24 cellular contexts compared by ENCODE assay signal in the genomic region with DNA sequence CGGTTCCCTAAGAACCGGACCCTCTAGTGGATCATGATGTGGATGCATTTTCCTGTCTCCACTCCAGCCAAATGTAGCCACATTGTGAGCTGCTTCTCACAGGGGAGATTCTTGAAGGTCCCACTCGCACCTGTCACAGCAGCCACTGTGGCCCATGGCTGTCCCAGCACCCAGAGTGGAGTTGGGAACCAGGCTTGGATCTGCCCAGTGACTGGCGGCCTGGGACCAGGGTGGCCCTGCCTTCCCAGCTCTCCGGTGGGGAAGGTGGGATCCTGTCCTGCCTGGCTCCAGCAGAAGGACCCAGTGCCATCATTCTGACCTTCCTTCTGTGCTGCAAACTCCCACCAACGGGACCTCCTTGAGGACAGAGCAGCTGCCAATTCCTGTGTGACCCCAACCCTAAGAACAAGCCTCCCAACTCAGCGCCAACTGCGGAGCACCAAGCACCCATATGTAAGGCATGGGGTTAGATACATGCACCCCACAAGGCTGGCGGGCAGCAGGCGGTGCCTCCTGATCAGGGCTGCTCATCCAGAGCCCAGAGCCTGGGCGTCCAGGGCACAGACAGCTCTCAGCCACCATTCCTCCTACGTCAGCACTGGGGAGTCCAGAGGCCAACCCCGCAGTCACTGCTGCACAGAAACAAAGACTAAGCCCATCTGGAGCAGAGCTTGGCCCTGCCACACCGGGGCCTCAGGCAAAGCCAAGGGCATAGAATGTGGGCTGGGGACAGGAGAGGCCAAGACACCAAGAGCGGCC. TPM values are rescaled to one million over a fixed set of nuclear protein-coding genes. Genes with fewer than 3 reads are reported as not detected.
A peak's percentile ranks its signal among the peaks of the same experiment; 100 is the strongest.
DNase-seq lines count a peak whose midpoint lies in the region; ATAC-seq and TF ChIP-seq lines count a peak whose summit lies in the region.
"Had no signal": no experiment of that assay in that cellular context is flagged by ENCODE, and none has a peak within 500 bp of the region (broad histone marks: within the 10 kb centered on the region; RNA-seq: fewer than 3 reads in every experiment).

No MANE protein-coding gene starts in this region.

- no peak overlapping the region for H3K4me3 ChIP-seq in A673 (ENCODE audit: low read depth, low read length, poor library complexity, severe bottlenecking)
- no peak overlapping the region for H3K4me3 ChIP-seq in Peyer's patch
- H3K4me3 ChIP-seq in sigmoid colon: no peak overlapping the region

- peaks cover 24% of the 10 kb centered on the region for H3K4me1 Mint-ChIP-seq in nephron progenitor cell
- H3K4me1 Mint-ChIP-seq: CD4-positive, CD25-positive, alpha-beta regulatory T cell had no signal

- POLR2A ChIA-PET in A673 (lab: Charles Lee; ENCODE audit: low non-redundant PET): no interaction called here

- H3K36me3 Mint-ChIP-seq in nephron progenitor cell (ENCODE audit: low read depth): peaks cover 12% of the 10 kb centered on the region
- H3K36me3 Mint-ChIP-seq: CD4-positive, CD25-positive, alpha-beta regulatory T cell had no signal

- H3K27me3 ChIP-seq in A673 (replicated peaks; ENCODE audit: insufficient read depth, low read depth, low read length, poor library complexity) (no peaks in the 10 kb centered on the region), Peyer's patch (no peaks in the 10 kb centered on the region), sigmoid colon (no peaks in the 10 kb centered on the region)

- peaks cover 8% of the 10 kb centered on the region for H3K27me3 Mint-ChIP-seq in nephron progenitor cell (ENCODE audit: low read depth, poor library complexity)

- 91 to 94% methylated on average over 15 of the region's 15 CpGs for WGBS in sigmoid colon, 2 donors

- H3K4me3 Mint-ChIP-seq in nephron progenitor cell: no peak overlapping the region
- H3K4me3 Mint-ChIP-seq: CD4-positive, CD25-positive, alpha-beta regulatory T cell had no signal

- H3K4me1 ChIP-seq in A673 (ENCODE audit: insufficient read depth, low read length, poor library complexity, severe bottlenecking) (no peaks in the 10 kb centered on the region), Peyer's patch (no peaks in the 10 kb centered on the region), sigmoid colon (no peaks in the 10 kb centered on the region)

- H3K9me3 ChIP-seq in A673 (ENCODE audit: low read depth, low read length, poor library complexity, severe bottlenecking) (no peaks in the 10 kb centered on the region), Peyer's patch (no peaks in the 10 kb centered on the region), sigmoid colon (no peaks in the 10 kb centered on the region)

- TF ChIP-seq CTCF in A673 (conservative IDR thresholded peaks at IDR 0.05; ENCODE audit: low read depth, low read length): no peak
- TF ChIP-seq CTCF in Peyer's patch (IDR thresholded peaks at IDR 0.05): no peak
- TF ChIP-seq CTCF in nephron progenitor cell (IDR thresholded peaks at IDR 0.05): no peak
- TF ChIP-seq CTCF in sigmoid colon (IDR thresholded peaks at IDR 0.05): no peak

- H3K36me3 ChIP-seq in A673 (ENCODE audit: insufficient read depth, low read length, poor library complexity, severe bottlenecking): peaks cover 11% of the 10 kb centered on the region
- no peaks in the 10 kb centered on the region for H3K36me3 ChIP-seq in Peyer's patch
- no peaks in the 10 kb centered on the region for H3K36me3 ChIP-seq in sigmoid colon

- no peaks in the 10 kb centered on the region for H3K9me3 Mint-ChIP-seq in nephron progenitor cell
- H3K9me3 Mint-ChIP-seq: CD4-positive, CD25-positive, alpha-beta regulatory T cell had no signal

- CTCF ChIA-PET in A673 (lab: Charles Lee): no interaction called here

- TF ChIP-seq POLR2A in Peyer's patch (IDR thresholded peaks at IDR 0.05) (no peak), sigmoid colon (IDR thresholded peaks at IDR 0.05) (no peak)

- H3K27ac ChIP-seq in A673 (ENCODE audit: low read depth, low read length, poor library complexity, severe bottlenecking) (peak overlapping the region; percentile 29), Peyer's patch (no peak overlapping the region), sigmoid colon (no peak overlapping the region)

- BruUV-seq in A673 (replicated peaks; lab: Mats Ljungman, UMichigan): no TSS peak

- ATAC-seq in GM21528 (IDR thresholded peaks at IDR 0.05; ENCODE audit: low FRiP score, unreplicated experiment): no peak
- ATAC-seq in GM18520 (IDR thresholded peaks at IDR 0.05; ENCODE audit: unreplicated experiment): no peak
- ATAC-seq: HepG2, Panc1, SK-N-SH treated with all-trans-retinoic acid at 6 μM for 48 hours had no signal

- DNase-seq in A673 (ENCODE audit: low spot score) (no peak), Peyer's patch (peak in 2 of 3 donors; percentile 33 to 37), nephron progenitor cell (no peak), sigmoid colon (peak; percentile 56)
- no peak for DNase-seq in stimulated activated CD4-positive, alpha-beta T cell treated with anti-CD3 and anti-CD28 coated beads, Interleukin-4, amount 100 ng/mL, for 24 hours
- DNase-seq: ACHN; CD4-positive, CD25-positive, alpha-beta regulatory T cell; DMS153; DND-41; Karpas-422; NCI-H1092; NCI-H1417 treated with DMSO at 0.1 percent for 48 hours; NCI-H1694 treated with DMSO at 0.1 percent for 48 hours; NCI-H2081; NCI-H2227 treated with DMSO at 0.1 percent for 48 hours; NCI-H526 treated with DMSO at 0.1 percent for 48 hours had no signal

- intact Hi-C loops in A673 (cut with micrococcal nuclease; ENCODE audit: unreplicated experiment): no loop called here
- intact Hi-C loops in sigmoid colon (cut with DNase I): no loop called here

- H3K27ac Mint-ChIP-seq in nephron progenitor cell: peak overlapping the region; percentile 59
- H3K27ac Mint-ChIP-seq: CD4-positive, CD25-positive, alpha-beta regulatory T cell had no signal

- TF ChIP-seq EP300 in sigmoid colon (IDR thresholded peaks at IDR 0.05): no peak

RNA-seq across cellular contexts. Expression of a gene that starts 28.8 kb away (rescaled TPM):
- total RNA-seq in A673 (2021): 52.2 and 56.2 TPM in 2 replicates
- total RNA-seq in Peyer's patch: 1 to 10 TPM in 3 of 4 donors, not detected in 1; 1.5 to 4.1 (median 1.9) TPM
- 1 to 10 TPM; 4.3 to 8.9 (median 5.8) TPM for total RNA-seq in sigmoid colon
- polyA plus RNA-seq in sigmoid colon: 1 to 10 TPM in 2 of 3 donors, not detected in 1; 1.2 to 1.3 TPM
- total RNA-seq: CD4-positive, CD25-positive, alpha-beta regulatory T cell; HepG2; HT1080; NCI-H460; OCI-LY7 had no signal
- polyA plus RNA-seq: CD4-positive, CD25-positive, alpha-beta regulatory T cell; HepG2 had no signal

Comparison
In these comparisons a context has a peak if more than half of its experiments do, and no peak if none do; other contexts are left out.
1. DNase-seq: peak in Peyer's patch (2 of 3) and sigmoid colon (single experiment); none in A673 (single experiment), nephron progenitor cell (single experiment) and stimulated activated CD4-positive, alpha-beta T cell treated with anti-CD3 and anti-CD28 coated beads, Interleukin-4, amount 100 ng/mL, for 24 hours (single experiment).